ENCODE assay signal across 8 cellular contexts in the genomic region with DNA sequence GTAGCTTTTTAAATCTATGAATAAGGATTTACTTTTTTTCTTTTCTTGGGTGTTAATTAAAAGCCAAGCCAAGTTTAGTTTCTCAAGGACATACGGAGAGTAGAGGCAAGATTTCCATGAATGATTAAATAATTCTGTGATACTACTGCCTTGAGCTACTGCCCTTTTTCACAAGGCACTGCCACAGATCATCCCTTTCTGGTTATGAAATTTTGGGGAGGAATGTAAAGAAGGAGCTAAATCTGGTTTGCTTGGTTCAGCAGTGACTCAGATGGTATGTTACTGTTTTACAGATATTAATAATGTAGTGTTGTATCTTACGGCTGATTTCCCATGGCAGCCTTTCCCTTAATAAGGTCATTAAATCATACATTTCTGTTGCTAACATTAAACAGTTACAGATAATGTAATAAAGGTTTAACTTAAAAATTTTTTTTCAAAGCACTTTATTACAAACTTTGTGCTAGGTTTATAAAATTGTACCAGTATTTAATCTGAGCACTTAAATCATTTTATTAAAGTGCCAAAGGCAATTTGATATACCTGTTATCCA. TPM values are rescaled to one million over a fixed set of nuclear protein-coding genes. Genes with fewer than 3 reads are reported as not detected.
DNase-seq lines count a peak whose midpoint lies in the region; TF ChIP-seq lines count a peak whose summit lies in the region.

No MANE protein-coding gene starts in this region.

- no peak for TF ChIP-seq POLR2A in sigmoid colon (IDR thresholded peaks at IDR 0.05)

- 40 to 44% methylated on average over 2 of the region's 2 CpGs for WGBS in sigmoid colon, 2 donors

- H3K27me3 ChIP-seq in GM06990 (replicated peaks; ENCODE audit: control insufficient read depth, insufficient read depth, low read length) = no peaks in the 10 kb centered on the region
- H3K27me3 ChIP-seq in SJSA1 (replicated peaks) = no peaks in the 10 kb centered on the region
- H3K27me3 ChIP-seq in sigmoid colon = no peaks in the 10 kb centered on the region

- H3K4me3 ChIP-seq in GM06990 (replicated peaks; ENCODE audit: low read depth, low read length) (peak overlapping the region; percentile 97), SJSA1 (peak overlapping the region; percentile 86), sigmoid colon (peak overlapping the region; percentile 67 to 87 (median 81))

- H3K9me3 ChIP-seq in SJSA1 (replicated peaks) = no peaks in the 10 kb centered on the region
- H3K9me3 ChIP-seq in sigmoid colon = no peaks in the 10 kb centered on the region

- H3K4me1 ChIP-seq in SJSA1 (replicated peaks) = peaks cover 13% of the 10 kb centered on the region
- peaks cover 0 to 66% (median 56%) of the 10 kb centered on the region in 4 donors for H3K4me1 ChIP-seq in sigmoid colon

- H3K36me3 ChIP-seq in GM06990 (ENCODE audit: control insufficient read depth, insufficient read depth, low read length) (no peaks in the 10 kb centered on the region), SJSA1 (peaks cover 26% of the 10 kb centered on the region), sigmoid colon (no peaks in the 10 kb centered on the region)

- TF ChIP-seq EP300 in sigmoid colon (IDR thresholded peaks at IDR 0.05) = no peak

- TF ChIP-seq CTCF in GM06990 (IDR thresholded peaks at IDR 0.05; ENCODE audit: insufficient read depth, low read length, poor library complexity, severe bottlenecking) (no peak), sigmoid colon (IDR thresholded peaks at IDR 0.05) (no peak)

- no peak overlapping the region for H3K27ac ChIP-seq in SJSA1
- peak overlapping the region; percentile 98 to 100 (median 100) for H3K27ac ChIP-seq in sigmoid colon

- DNase-seq in GM06990 (ENCODE audit: extremely low read depth, insufficient read length) (no peak), SJSA1 (ENCODE audit: low read depth in 1 of 2, low spot score in 2 of 2) (no peak), fibroblast of gingiva (ENCODE audit: low read depth) (peak; percentile 82), sigmoid colon (no peak), cerebellar nuclear complex (lab: John Stamatoyannopoulos, UW) (no peak), NCI-H1105 (lab: John Stamatoyannopoulos, UW) (no peak)
- DNase-seq in stimulated activated CD4-positive, alpha-beta T cell treated with anti-CD3 and anti-CD28 coated beads, Interleukin-15, amount 100 ng/mL, for 24 hours = no peak
- DNase-seq in stimulated activated CD4-positive, alpha-beta T cell treated with anti-CD3 and anti-CD28 coated beads, Interleukin-2, amount 100 ng/mL, for 48 hours = no peak

- intact Hi-C loops in sigmoid colon (cut with DNase I) = no loop called here

RNA-seq across cellular contexts. Expression of a gene that starts 2.6 kb away (rescaled TPM):
- 55.3 and 59.7 TPM in 2 replicates for total RNA-seq in SJSA1 (2014; rRNA removed; shearing (Covaris generic))
- 100 to 1,000 TPM; 111 to 240 (median 188) TPM for total RNA-seq in sigmoid colon
- polyA plus RNA-seq in sigmoid colon = 10 to 100 TPM; 23.4 to 65.2 (median 26.4) TPM
